8 cellular contexts compared by ENCODE assay signal in the genomic region with DNA sequence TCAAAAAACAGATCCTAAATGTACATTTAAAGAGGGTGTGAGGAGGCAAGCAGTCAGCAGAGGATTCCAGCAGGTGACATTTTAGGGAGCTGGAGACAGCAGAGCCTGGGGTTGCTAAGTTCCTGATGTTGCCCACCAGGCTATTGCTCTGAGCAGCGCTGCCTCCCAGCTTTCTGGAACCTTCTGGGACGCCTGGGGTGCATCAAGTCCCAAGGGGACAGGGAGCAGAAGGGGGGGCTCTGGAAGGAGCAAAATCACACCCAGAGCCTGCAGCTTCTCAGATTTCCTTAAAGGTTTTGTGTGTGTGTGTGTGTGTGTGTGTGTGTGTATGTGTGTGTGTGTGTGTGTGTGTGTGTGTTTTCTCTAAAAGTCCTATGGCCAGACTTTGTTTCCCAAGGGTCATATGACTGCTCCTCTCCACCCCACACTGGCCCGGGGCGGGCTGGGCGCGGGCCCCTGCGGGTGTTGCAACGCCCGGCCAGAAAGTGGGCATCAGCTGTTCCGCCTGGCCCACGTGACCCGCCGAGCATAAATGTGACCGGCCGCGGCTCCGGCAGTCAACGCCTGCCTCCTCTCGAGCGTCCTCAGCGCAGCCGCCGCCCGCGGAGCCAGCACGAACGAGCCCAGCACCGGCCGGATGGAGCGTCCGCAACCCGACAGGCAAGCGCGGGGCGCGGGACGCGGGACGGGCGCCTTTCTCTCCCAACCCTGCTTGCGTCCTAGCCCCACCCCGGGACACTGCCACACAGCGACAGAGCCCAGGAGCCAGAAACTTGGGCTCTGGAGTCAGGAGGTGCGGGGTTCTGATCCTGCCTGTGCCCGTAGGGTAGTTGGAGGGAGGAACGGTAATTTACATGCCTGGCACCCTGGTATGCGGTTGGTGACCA. TPM values are rescaled to one million over a fixed set of nuclear protein-coding genes. Genes with fewer than 3 reads are reported as not detected.
DNase-seq lines count a peak whose midpoint lies in the region; ATAC-seq and TF ChIP-seq lines count a peak whose summit lies in the region.

A gene with protein sequence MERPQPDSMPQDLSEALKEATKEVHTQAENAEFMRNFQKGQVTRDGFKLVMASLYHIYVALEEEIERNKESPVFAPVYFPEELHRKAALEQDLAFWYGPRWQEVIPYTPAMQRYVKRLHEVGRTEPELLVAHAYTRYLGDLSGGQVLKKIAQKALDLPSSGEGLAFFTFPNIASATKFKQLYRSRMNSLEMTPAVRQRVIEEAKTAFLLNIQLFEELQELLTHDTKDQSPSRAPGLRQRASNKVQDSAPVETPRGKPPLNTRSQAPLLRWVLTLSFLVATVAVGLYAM (plus strand): TSS at position 560 of the 887 bp plus-strand sequence. CDS start 78 bp downstream, at position 638.

- peak; percentile 83 for TF ChIP-seq POLR2A in GM19193 (IDR thresholded peaks at IDR 0.05; ENCODE audit: extremely low read depth, insufficient read depth, insufficient read length)
- TF ChIP-seq POLR2A in gastroesophageal sphincter (IDR thresholded peaks at IDR 0.05), result peak; percentile 84 to 86
- TF ChIP-seq POLR2A in transverse colon (IDR thresholded peaks at IDR 0.05), result peak; percentile 84

- POLR2A ChIA-PET in BJ (lab: Charles Lee), result interaction anchor here (0.7 kb wide), 1 partner anchor 812 kb away, joined by 9 read pairs; no protein-coding TSS in a partner anchor

- H4K20me1 ChIP-seq in neural cell (ENCODE audit: insufficient read depth), result no peaks in the 10 kb centered on the region

- H3K4me1 ChIP-seq in SJCRH30, result peaks cover 5% of the 10 kb centered on the region
- peaks cover 0 to 55% (median 22%) of the 10 kb centered on the region in 3 donors for H3K4me1 ChIP-seq in gastroesophageal sphincter
- H3K4me1 ChIP-seq in transverse colon, result peaks cover 29 to 64% (median 49%) of the 10 kb centered on the region in 4 donors

- intact Hi-C loops in transverse colon (cut with DNase I; ENCODE audit: low total_unique reads), result no loop called here

- no peaks in the 10 kb centered on the region for H3K27me3 ChIP-seq in BJ (ENCODE audit: control insufficient read depth, insufficient read depth, low read length)
- no peaks in the 10 kb centered on the region for H3K27me3 ChIP-seq in SJCRH30
- H3K27me3 ChIP-seq in gastroesophageal sphincter, result no peaks in the 10 kb centered on the region
- H3K27me3 ChIP-seq in neural cell (ENCODE audit: insufficient read depth, low read depth, low read length), result peaks cover 13% of the 10 kb centered on the region
- H3K27me3 ChIP-seq in transverse colon, result no peaks in the 10 kb centered on the region

- TF ChIP-seq CTCF in BJ (IDR thresholded peaks at IDR 0.05; ENCODE audit: insufficient read depth, low read depth, low read length), result no peak; the same call in 1 of the 2 replicates
- peak in 3 of 4 experiments; percentile 7 to 58 (median 22) for TF ChIP-seq CTCF in gastroesophageal sphincter (IDR thresholded peaks at IDR 0.05)
- TF ChIP-seq CTCF in neural cell (IDR thresholded peaks at IDR 0.05; ENCODE audit: poor library complexity, severe bottlenecking), result peak; percentile 31
- TF ChIP-seq CTCF in transverse colon (IDR thresholded peaks at IDR 0.05), result peak in 2 of 5 experiments; percentile 11 to 24

- 0% methylated on average over 2 of the region's 47 CpGs; no CpG with 5 or more reads in 1 of the 2 donors for WGBS in gastroesophageal sphincter (ENCODE audit: low coverage in 1 of 2), 2 donors
- WGBS in transverse colon (ENCODE audit: low coverage in 1 of 2), 2 donors, result 4% methylated on average over 46 of the region's 47 CpGs; no CpG with 5 or more reads in 1 of the 2 donors

- CTCF ChIA-PET in BJ (lab: Yijun Ruan, JAX), result interaction anchor here (0.7 to 1.8 kb wide), 7 partner anchors 10 to 972 kb away, joined by 3 to 6 read pairs (median 5); no protein-coding TSS in a partner anchor

- in situ Hi-C loops in transverse colon (cut with MboI; ENCODE audit: low pct_ligation_motif_present in 1 of 4, low pct_unique_long_range_greater_than_20kb in 1 of 4, low sequenced_read_pairs in 3 of 4), result no loop called here

- H3K9me2 ChIP-seq in neural cell (ENCODE audit: insufficient read depth, low read length), result no peaks in the 10 kb centered on the region

- no peak within 1 kb of the TSS for H3K27ac Mint-ChIP-seq in activated naive CD4-positive, alpha-beta T cell treated with anti-CD3 and anti-CD28 coated beads, Interleukin-2, amount 50 U/mL, for 72 hours

- no peaks in the 10 kb centered on the region for H3K9me3 Mint-ChIP-seq in activated naive CD4-positive, alpha-beta T cell treated with anti-CD3 and anti-CD28 coated beads, Interleukin-2, amount 50 U/mL, for 72 hours

- H3K79me2 ChIP-seq in neural cell (replicated peaks; ENCODE audit: insufficient read depth, low read length), result no peaks in the 10 kb centered on the region

- no peak within 1 kb of the TSS for H3K4me2 ChIP-seq in neural cell (ENCODE audit: low read length)

- H3K9me3 ChIP-seq in SJCRH30 (replicated peaks), result no peaks in the 10 kb centered on the region
- H3K9me3 ChIP-seq in gastroesophageal sphincter, result no peaks in the 10 kb centered on the region
- no peaks in the 10 kb centered on the region for H3K9me3 ChIP-seq in neural cell (ENCODE audit: low read length)
- no peaks in the 10 kb centered on the region for H3K9me3 ChIP-seq in transverse colon

- H3F3A ChIP-seq in neural cell (ENCODE audit: insufficient read depth, low read length, poor library complexity, severe bottlenecking), result no peaks in the 10 kb centered on the region

- DNase-seq in BJ (ENCODE audit: low read depth) (peak; percentile 55), HT-29 (ENCODE audit: low spot score) (peak; percentile 66), SJCRH30 (peak; percentile 85 to 87), transverse colon (peak; percentile 94)
- DNase-seq in activated naive CD4-positive, alpha-beta T cell treated with anti-CD3 and anti-CD28 coated beads, Interleukin-2, amount 50 U/mL, for 72 hours (ENCODE audit: low spot score in 2 of 2), result peak; percentile 59 to 64

- peaks cover 8% of the 10 kb centered on the region for H3K36me3 ChIP-seq in BJ (ENCODE audit: control insufficient read depth, insufficient read depth, low read length)
- 0 out of 2 replicates have a peak, but pooled peaks cover 4% of the 10 kb centered on the region for H3K36me3 ChIP-seq in SJCRH30
- peaks cover 0 to 5% of the 10 kb centered on the region in 2 donors for H3K36me3 ChIP-seq in gastroesophageal sphincter
- H3K36me3 ChIP-seq in neural cell (ENCODE audit: insufficient read depth, low read length), result no peaks in the 10 kb centered on the region
- H3K36me3 ChIP-seq in transverse colon, result no peaks in the 10 kb centered on the region

- H2AFZ ChIP-seq in neural cell (ENCODE audit: low read depth, low read length), result no peak within 1 kb of the TSS

- ATAC-seq in activated naive CD4-positive, alpha-beta T cell treated with anti-CD3 and anti-CD28 coated beads, Interleukin-2, amount 50 U/mL, for 72 hours, result peak; percentile 85 to 86
- peak; percentile 93 for ATAC-seq in gastroesophageal sphincter

- no peak within 1 kb of the TSS for H3K9ac ChIP-seq in neural cell (ENCODE audit: low read length)

- H3K4me3 ChIP-seq in BJ (ENCODE audit: low read depth, low read length), result peak within 1 kb of the TSS; percentile 59
- H3K4me3 ChIP-seq in SJCRH30, result peak within 1 kb of the TSS; percentile 66
- H3K4me3 ChIP-seq in gastroesophageal sphincter, result peak within 1 kb of the TSS; percentile 43 to 61
- H3K4me3 ChIP-seq in neural cell (ENCODE audit: low read length), result peak within 1 kb of the TSS; percentile 61
- peak within 1 kb of the TSS; percentile 16 to 59 (median 48) for H3K4me3 ChIP-seq in transverse colon

- H3K27ac ChIP-seq in SJCRH30 (peak within 1 kb of the TSS; percentile 37), gastroesophageal sphincter (peak within 1 kb of the TSS; percentile 54 to 86 (median 84)), neural cell (ENCODE audit: low read length) (no peak within 1 kb of the TSS), transverse colon (peak within 1 kb of the TSS; percentile 81 to 88 (median 85))

- no peaks in the 10 kb centered on the region for H3K36me3 Mint-ChIP-seq in activated naive CD4-positive, alpha-beta T cell treated with anti-CD3 and anti-CD28 coated beads, Interleukin-2, amount 50 U/mL, for 72 hours

- peak; percentile 32 for TF ChIP-seq RAD21 in neural cell (conservative IDR thresholded peaks at IDR 0.05)

- TF ChIP-seq EP300 in gastroesophageal sphincter (IDR thresholded peaks at IDR 0.05) (no peak), neural cell (conservative IDR thresholded peaks at IDR 0.05; ENCODE audit: poor library complexity, severe bottlenecking) (no peak), transverse colon (IDR thresholded peaks at IDR 0.05; ENCODE audit: low read depth) (no peak)

TF ChIP-seq in neural cell, 6 proteins besides CTCF, POLR2A, EP300 and RAD21 (continues in another document):
- peak; percentile 19 for TF ChIP-seq SMC3 (conservative IDR thresholded peaks at IDR 0.05; ENCODE audit: poor library complexity)
- TF ChIP-seq EZH2 (IDR thresholded peaks at IDR 0.05; ENCODE audit: borderline replicate concordance, insufficient read depth, low read length, poor library complexity, severe bottlenecking), result no peak

RNA-seq across cellular contexts. Expression of the gene that starts here (rescaled TPM):
- polyA plus RNA-seq in BJ (2011; rRNA removed) (43.0 and 71.2 TPM in 2 replicates), neural cell (0.20 TPM in 1 of 2 replicates, not detected in the other)
- 22.1 and 26.2 TPM in 2 replicates for polyA minus RNA-seq in BJ (2011; rRNA and poly(A)+ RNA removed)
- 14.9 and 21.6 TPM in 2 replicates for total RNA-seq in HT-29 (2014; rRNA removed; shearing (Covaris generic))
- total RNA-seq in SJCRH30 (2014; rRNA removed; shearing (Covaris generic)), result 4.6 and 5.1 TPM in 2 replicates
- under 1 TPM; 0.14 to 0.48 TPM for total RNA-seq in activated naive CD4-positive, alpha-beta T cell treated with anti-CD3 and anti-CD28 coated beads, Interleukin-2, amount 50 U/mL, for 72 hours
- total RNA-seq in gastroesophageal sphincter (100 to 1,000 TPM in 1 of 4 donors, 10 to 100 TPM in 2, 1 to 10 TPM in 1; 3.0 to 317 (median 12.7) TPM), transverse colon (100 to 1,000 TPM in 1 of 4 donors, 10 to 100 TPM in 2, under 1 TPM in 1; 1.00 to 172 (median 42.7) TPM)
- polyA minus RNA-seq in neural cell, result not detected in 2 replicates

Comparison
In these comparisons a context has a peak if more than half of its experiments do, and no peak if none do; other contexts are left out.
1. RNA of the gene that starts here (polyA plus RNA-seq): 43.0 to 71.2 TPM in BJ; 0.20 TPM in neural cell; every median in the first group is over 10 times any median in the second.
2. Peak in DNase-seq and ATAC-seq in activated naive CD4-positive, alpha-beta T cell treated with anti-CD3 and anti-CD28 coated beads, Interleukin-2, amount 50 U/mL, for 72 hours; RNA of the gene not detected or under 1 TPM.
3. Peak in every context shown above with its lines, with median percentiles within 50 percentile points of each other: DNase-seq, H3K4me3 ChIP-seq and POLR2A ChIP-seq.